ENCODE assay signal across 15 cellular contexts in the genomic region with DNA sequence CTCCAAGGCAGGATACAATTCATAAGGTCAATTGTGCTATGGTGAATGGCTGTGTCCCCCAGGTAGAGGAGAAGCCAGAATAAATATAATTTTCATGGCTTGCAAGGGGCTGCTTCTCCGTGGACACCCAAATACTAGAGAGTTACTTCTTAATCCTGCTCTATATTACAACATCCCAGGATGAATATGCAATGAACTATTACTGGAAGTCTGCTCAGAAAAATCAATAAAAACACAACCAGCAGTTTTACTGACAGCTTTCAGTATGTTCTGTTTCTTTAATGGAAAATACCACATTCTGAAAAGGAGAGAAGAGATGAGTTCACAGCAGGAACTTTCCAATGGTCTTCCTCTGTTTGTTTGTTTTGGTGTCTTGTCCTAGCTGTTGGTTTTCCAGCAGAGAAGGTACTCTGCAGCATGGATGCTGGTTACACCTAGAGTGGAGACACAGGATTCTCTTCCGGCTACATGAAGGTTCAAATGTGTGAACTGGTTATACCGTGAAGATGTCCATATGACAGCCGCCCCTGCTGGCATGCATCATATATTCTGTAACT.
DNase-seq lines count a peak whose midpoint lies in the region; ATAC-seq and TF ChIP-seq lines count a peak whose summit lies in the region.
"Had no signal": no experiment of that assay in that cellular context is flagged by ENCODE, and none has a peak within 500 bp of the region (broad histone marks: within the 10 kb centered on the region; RNA-seq: fewer than 3 reads in every experiment).

No MANE protein-coding gene starts in this region.

- intact Hi-C loops in body of pancreas (cut with DNase I), result no loop called here

- H2BK5ac ChIP-seq in mesendoderm (ENCODE audit: low read length), result no peak overlapping the region

- H3K27me3 ChIP-seq in Loucy (ENCODE audit: insufficient read depth, low read length, poor library complexity, severe bottlenecking) (no peaks in the 10 kb centered on the region), body of pancreas (no peaks in the 10 kb centered on the region), mesendoderm (ENCODE audit: insufficient read depth, low read length, poor library complexity) (no peaks in the 10 kb centered on the region)

- H3K4me1 ChIP-seq in Loucy (ENCODE audit: insufficient read depth, low read length, poor library complexity, severe bottlenecking), result no peaks in the 10 kb centered on the region
- H3K4me1 ChIP-seq in body of pancreas, result peaks cover 5% of the 10 kb centered on the region
- no peaks in the 10 kb centered on the region for H3K4me1 ChIP-seq in mesendoderm (ENCODE audit: control insufficient read depth, low read depth, low read length)
- H3K4me1 ChIP-seq: A549, Caco-2 had no signal

- H3K4me2 ChIP-seq in Loucy (ENCODE audit: low read depth, low read length, poor library complexity, severe bottlenecking), result no peak overlapping the region
- no peak overlapping the region for H3K4me2 ChIP-seq in mesendoderm (ENCODE audit: low read length)
- H3K4me2 ChIP-seq: A549, GM23338 had no signal

- H3K9me3 ChIP-seq in Loucy (ENCODE audit: insufficient read depth, low read depth, low read length), result no peaks in the 10 kb centered on the region; the same call in 1 of the 2 replicates
- H3K9me3 ChIP-seq in body of pancreas, result no peaks in the 10 kb centered on the region
- H3K9me3 ChIP-seq: A549, Caco-2 had no signal

- no peaks in the 10 kb centered on the region for H3K9me2 ChIP-seq in Loucy (replicated peaks; ENCODE audit: low read depth, low read length)

- H3K4ac ChIP-seq in mesendoderm (ENCODE audit: low read depth, low read length), result no peak overlapping the region

- H3K4me3 ChIP-seq in Loucy (ENCODE audit: low read length, poor library complexity, severe bottlenecking) (no peak overlapping the region), body of pancreas (no peak overlapping the region), mesendoderm (ENCODE audit: low read length) (no peak overlapping the region)
- H3K4me3 ChIP-seq: A549, GM23338 had no signal

- no peaks in the 10 kb centered on the region for H3F3A ChIP-seq in Loucy (ENCODE audit: low read depth)

- no peak overlapping the region for H3K56ac ChIP-seq in mesendoderm (ENCODE audit: low read length)

- H4K8ac ChIP-seq in mesendoderm (ENCODE audit: low read depth, low read length), result no peak overlapping the region

- no peaks in the 10 kb centered on the region for H4K20me1 ChIP-seq in Loucy (ENCODE audit: insufficient read depth, low read length, poor library complexity, severe bottlenecking)

- TF ChIP-seq CTCF in Loucy (conservative IDR thresholded peaks at IDR 0.05; ENCODE audit: low read length) (no peak), body of pancreas (IDR thresholded peaks at IDR 0.05) (no peak)

- no peak overlapping the region for H2BK120ac ChIP-seq in mesendoderm (ENCODE audit: low read depth, low read length)

- ATAC-seq in body of pancreas (peak; percentile 40), GM21529 (IDR thresholded peaks at IDR 0.05; ENCODE audit: unreplicated experiment) (no peak), HG02870 (IDR thresholded peaks at IDR 0.05; ENCODE audit: unreplicated experiment) (no peak), GM19467 (IDR thresholded peaks at IDR 0.05; ENCODE audit: unreplicated experiment) (no peak), HG03342 (IDR thresholded peaks at IDR 0.05; ENCODE audit: unreplicated experiment) (no peak)
- ATAC-seq: A549; CD8-positive, alpha-beta T cell; GM23338 had no signal

- no peak overlapping the region for H2BK15ac ChIP-seq in mesendoderm (replicated peaks; ENCODE audit: low read depth)

- H2AK5ac ChIP-seq in mesendoderm (ENCODE audit: low read length), result no peak overlapping the region

- no peak overlapping the region for H3K9ac ChIP-seq in Loucy (ENCODE audit: low read depth, low read length, poor library complexity, severe bottlenecking)
- no peak overlapping the region for H3K9ac ChIP-seq in mesendoderm (ENCODE audit: low read length)

- H3K27ac ChIP-seq in body of pancreas, result no peak overlapping the region
- no peak overlapping the region for H3K27ac ChIP-seq in mesendoderm (ENCODE audit: low read depth, low read length)
- H3K27ac ChIP-seq: A549 had no signal

- TF ChIP-seq POLR2A in body of pancreas (IDR thresholded peaks at IDR 0.05), result no peak

- H2AFZ ChIP-seq in Loucy (ENCODE audit: low read length), result peak overlapping the region; percentile 19; the same call in 1 of the 2 replicates
- H2AFZ ChIP-seq: GM23338 had no signal

- H4K5ac ChIP-seq in mesendoderm (ENCODE audit: low read length), result no peak overlapping the region

- H3K23ac ChIP-seq in mesendoderm (ENCODE audit: low read length), result no peak overlapping the region

- H3K36me3 ChIP-seq in Loucy (ENCODE audit: insufficient read depth, low read length) (no peaks in the 10 kb centered on the region), body of pancreas (replicated peaks in 1 of 2; ENCODE audit: insufficient read depth in 1 of 2, low read depth in 2 of 2) (no peaks in the 10 kb centered on the region), mesendoderm (ENCODE audit: control insufficient read depth, insufficient read depth, low read length) (no peaks in the 10 kb centered on the region)

- no peaks in the 10 kb centered on the region for H3K79me1 ChIP-seq in mesendoderm (ENCODE audit: low read length)

- 61 to 67% methylated on average over 4 of the region's 4 CpGs for WGBS in body of pancreas, 2 donors
- WGBS in mesendoderm (ENCODE audit: extremely low coverage, insufficient coverage, low lambda C conversion rate), result no CpG with 5 or more reads among the region's 4 CpGs

- DNase-seq in NCI-H146 treated with DMSO at 0.1 percent for 48 hours (lab: John Stamatoyannopoulos, UW; ENCODE audit: unreplicated experiment) (peak; percentile 55), body of pancreas (no peak), mesendoderm (peak; percentile 14)
- DNase-seq: Caco-2; CD8-positive, alpha-beta T cell; DND-41; GDM1; H7 had no signal

- H3K79me2 ChIP-seq in Loucy (ENCODE audit: insufficient read depth, low read length), result no peaks in the 10 kb centered on the region
- no peaks in the 10 kb centered on the region for H3K79me2 ChIP-seq in mesendoderm (ENCODE audit: control insufficient read depth, insufficient read depth, low read length)

- no peak overlapping the region for H3K18ac ChIP-seq in mesendoderm (ENCODE audit: low read length)

Comparison
In these comparisons a context has a peak if more than half of its experiments do, and no peak if none do; other contexts are left out.
1. DNase-seq: peak in NCI-H146 treated with DMSO at 0.1 percent for 48 hours (single experiment) and mesendoderm (single experiment); none in body of pancreas (0 of 4).